In genomic region chr11:128613300-128613995, GRCh38 we compare ENCODE assay signal across 16 cellular contexts. TPM values are rescaled to one million over a fixed set of nuclear protein-coding genes. Genes with fewer than 3 reads are reported as not detected.
A peak's percentile ranks its signal among the peaks of the same experiment; 100 is the strongest.
DNase-seq lines count a peak whose midpoint lies in the region; ATAC-seq and TF ChIP-seq lines count a peak whose summit lies in the region.
"Had no signal": no experiment of that assay in that cellular context is flagged by ENCODE, and none has a peak within 500 bp of the region (broad histone marks: within the 10 kb centered on the region; RNA-seq: fewer than 3 reads in every experiment).

No MANE protein-coding gene starts in this region.

- peak overlapping the region; percentile 72 for H3K9ac ChIP-seq in Karpas-422 (ENCODE audit: low read length)

- H3K36me3 ChIP-seq in right atrium auricular region (no peaks in the 10 kb centered on the region), heart left ventricle (no peaks in the 10 kb centered on the region), Karpas-422 (ENCODE audit: insufficient read depth, low read length) (no peaks in the 10 kb centered on the region), thymus (ENCODE audit: control insufficient read depth, insufficient read depth) (no peaks in the 10 kb centered on the region)

- peak overlapping the region; percentile 43; the same call in 1 of the 2 replicates for H2AFZ ChIP-seq in Karpas-422 (ENCODE audit: low read length)

- DNase-seq in right atrium auricular region (ENCODE audit: low spot score) (peak; percentile 55), heart left ventricle (no peak), Karpas-422 (no peak), islet precursor cell (peak; percentile 38), NCI-H69 (lab: John Stamatoyannopoulos, UW) (no peak)
- DNase-seq: EL, HCEC 1CT, NCI-H1048, NCI-H146, NCI-H2081 treated with DMSO at 0.1 percent for 48 hours, Right ventricle myocardium superior had no signal

- H3K9me2 ChIP-seq in Karpas-422 (replicated peaks; ENCODE audit: insufficient read depth, low read length): no peaks in the 10 kb centered on the region

- H3K27me3 ChIP-seq in right atrium auricular region (no peaks in the 10 kb centered on the region), heart left ventricle (no peaks in the 10 kb centered on the region), Karpas-422 (ENCODE audit: low read length) (no peaks in the 10 kb centered on the region), thymus (ENCODE audit: control insufficient read depth, insufficient read depth) (no peaks in the 10 kb centered on the region)

- H3K4me1 ChIP-seq in right atrium auricular region (peaks cover 0 to 11% of the 10 kb centered on the region in 2 donors), heart left ventricle (peaks cover 0 to 47% (median 26%) of the 10 kb centered on the region in 12 donors), Karpas-422 (ENCODE audit: low read length) (peaks cover 54% of the 10 kb centered on the region), thymus (ENCODE audit: control insufficient read depth, insufficient read depth, low read length) (peaks cover 49% of the 10 kb centered on the region)

- 86 to 98% (median 93%) methylated on average over 8 of the region's 8 CpGs for WGBS in heart left ventricle, 4 donors
- WGBS in thymus: 23% methylated on average over 8 of the region's 8 CpGs

- H3K4me3 ChIP-seq in right atrium auricular region: no peak overlapping the region
- no peak overlapping the region for H3K4me3 ChIP-seq in heart left ventricle
- H3K4me3 ChIP-seq in Karpas-422 (ENCODE audit: low read length): no peak overlapping the region
- no peak overlapping the region for H3K4me3 ChIP-seq in thymus (ENCODE audit: low read length)

- no peak for TF ChIP-seq CTCF in right atrium auricular region (IDR thresholded peaks at IDR 0.05)
- no peak for TF ChIP-seq CTCF in heart left ventricle (IDR thresholded peaks at IDR 0.05)

- no peaks in the 10 kb centered on the region for H4K20me1 ChIP-seq in Karpas-422 (ENCODE audit: insufficient read depth, low read depth, low read length)

- peak overlapping the region; percentile 29 for H3K4me2 ChIP-seq in Karpas-422 (ENCODE audit: low read depth, low read length, poor library complexity, severe bottlenecking)

- ATAC-seq in heart left ventricle (no peak), HG03571 (IDR thresholded peaks at IDR 0.05; ENCODE audit: unreplicated experiment) (no peak), HG03108 (IDR thresholded peaks at IDR 0.05; ENCODE audit: unreplicated experiment) (no peak)
- ATAC-seq: SK-N-SH treated with all-trans-retinoic acid at 6 μM for 48 hours had no signal

- H3K27ac ChIP-seq in right atrium auricular region (no peak overlapping the region), heart left ventricle (no peak overlapping the region), Karpas-422 (ENCODE audit: low read length) (peak overlapping the region; percentile 100; the same call in 1 of the 2 replicates), thymus (ENCODE audit: low read depth) (peak overlapping the region; percentile 60)
- H3K27ac ChIP-seq: C4-2B had no signal

- H3K9me3 ChIP-seq in right atrium auricular region (no peaks in the 10 kb centered on the region), heart left ventricle (no peaks in the 10 kb centered on the region), Karpas-422 (ENCODE audit: low read length) (no peaks in the 10 kb centered on the region), thymus (ENCODE audit: control insufficient read depth) (no peaks in the 10 kb centered on the region)

- H3K79me2 ChIP-seq in Karpas-422 (ENCODE audit: low read length): no peaks in the 10 kb centered on the region

- TF ChIP-seq POLR2A in heart left ventricle (IDR thresholded peaks at IDR 0.05): no peak

- intact Hi-C loops in heart left ventricle (cut with DNase I): no loop called here

RNA-seq across cellular contexts. Expression of gene ETS1, which starts 26.1 kb away (rescaled TPM):
- 10 to 100 TPM; 37.9 to 46.6 TPM for total RNA-seq in right atrium auricular region
- total RNA-seq in heart left ventricle: 100 to 1,000 TPM in 1 of 9 donors, 10 to 100 TPM in 8; 39.3 to 101 (median 45.9) TPM
- 10 to 100 TPM; 18.4 to 37.0 TPM for polyA plus RNA-seq in heart left ventricle
- 129 and 135 TPM in 2 replicates for total RNA-seq in Karpas-422 (2014; rRNA removed; shearing (Covaris generic); ENCODE audit: low replicate concordance)
- 223 TPM for polyA plus RNA-seq in thymus

Comparison
In these comparisons a context has a peak if more than half of its experiments do, and no peak if none do; other contexts are left out.
1. DNase-seq: peak in right atrium auricular region (single experiment) and islet precursor cell (single experiment); none in heart left ventricle (0 of 5), Karpas-422 (single experiment) and NCI-H69 (single experiment).
2. H3K27ac ChIP-seq: peak in Karpas-422 (single experiment) and thymus (single experiment); none in right atrium auricular region (0 of 2) and heart left ventricle (0 of 12).